In genomic region chr19:45166723-45167252, GRCh38 we compare ENCODE assay signal across 19 cellular contexts. TPM values are rescaled to one million over a fixed set of nuclear protein-coding genes. Genes with fewer than 3 reads are reported as not detected.
DNase-seq lines count a peak whose midpoint lies in the region; ATAC-seq and TF ChIP-seq lines count a peak whose summit lies in the region.
"Had no signal": no experiment of that assay in that cellular context is flagged by ENCODE, and none has a peak within 500 bp of the region (broad histone marks: within the 10 kb centered on the region; RNA-seq: fewer than 3 reads in every experiment).

No MANE protein-coding gene starts in this region.

- no peaks in the 10 kb centered on the region for H3K27me3 ChIP-seq in neutrophil
- no peaks in the 10 kb centered on the region for H3K27me3 ChIP-seq in prostate gland (replicated peaks; ENCODE audit: insufficient read depth)

- H3K9me3 ChIP-seq in neutrophil (no peaks in the 10 kb centered on the region), prostate gland (no peaks in the 10 kb centered on the region)
- H3K9me3 ChIP-seq: HAP-1 had no signal

- ATAC-seq in activated T-cell treated with anti-CD3 and anti-CD28 coated beads, Interleukin-2, amount 50 U/mL, for 4 hours: no peak
- ATAC-seq in sciatic nerve: no peak
- ATAC-seq: stimulated activated naive CD8-positive, alpha-beta T cell treated with anti-CD3 and anti-CD28 coated beads, Interleukin-15, amount 100 ng/mL, for 72 hours; T-helper 17 cell had no signal

- H3K36me3 ChIP-seq in neutrophil: no peaks in the 10 kb centered on the region
- no peaks in the 10 kb centered on the region for H3K36me3 ChIP-seq in prostate gland
- H3K36me3 ChIP-seq: HAP-1 had no signal

- no peak for DNase-seq in activated T-cell treated with anti-CD3 and anti-CD28 coated beads, Interleukin-2, amount 50 U/mL, for 24 hours
- DNase-seq in activated T-cell treated with anti-CD3 and anti-CD28 coated beads, Interleukin-2, amount 50 U/mL, for 4 hours: no peak
- DNase-seq in NCI-H187 (lab: John Stamatoyannopoulos, UW): peak; percentile 31 to 58
- DNase-seq in dermis blood vessel endothelial cell: peak; percentile 30
- no peak for DNase-seq in activated CD4-positive, alpha-beta T cell treated with anti-CD3 and anti-CD28 coated beads, Interleukin-2, amount 50 U/mL, for 1 hour
- DNase-seq in sciatic nerve (ENCODE audit: low spot score): no peak
- no peak for DNase-seq in prostate gland (ENCODE audit: low spot score)
- DNase-seq: activated CD4-positive, alpha-beta T cell treated with anti-CD3 and anti-CD28 coated beads, Interleukin-2, amount 10 ng/mL, durations not matched to agents 24 days and 14 days; activated effector memory CD4-positive, alpha-beta T cell treated with Interleukin-2 at 50 U/mL for 16 hours; NCI-H1436; NCI-H526; nucleus accumbens; stimulated activated naive CD8-positive, alpha-beta T cell treated with anti-CD3 and anti-CD28 coated beads, Interleukin-15, amount 100 ng/mL, for 72 hours; T-helper 17 cell had no signal

- no peaks in the 10 kb centered on the region for H3K9me3 Mint-ChIP-seq in activated T-cell treated with anti-CD3 and anti-CD28 coated beads, Interleukin-2, amount 50 U/mL, for 24 hours
- no peaks in the 10 kb centered on the region for H3K9me3 Mint-ChIP-seq in activated T-cell treated with anti-CD3 and anti-CD28 coated beads, Interleukin-2, amount 50 U/mL, for 4 hours
- H3K9me3 Mint-ChIP-seq: activated CD4-positive, alpha-beta T cell treated with anti-CD3 and anti-CD28 coated beads, Interleukin-2, amount 10 ng/mL, durations not matched to agents 24 days and 14 days; stimulated activated naive CD8-positive, alpha-beta T cell treated with anti-CD3 and anti-CD28 coated beads, Interleukin-15, amount 100 ng/mL, for 72 hours had no signal

- no peak for TF ChIP-seq POLR2A in prostate gland (IDR thresholded peaks at IDR 0.05)

- no peak for TF ChIP-seq CTCF in neutrophil (IDR thresholded peaks at IDR 0.05)
- TF ChIP-seq CTCF in prostate gland (IDR thresholded peaks at IDR 0.05): no peak

- H3K4me1 Mint-ChIP-seq in activated T-cell treated with anti-CD3 and anti-CD28 coated beads, Interleukin-2, amount 50 U/mL, for 24 hours (ENCODE audit: low read depth): peaks cover 34% of the 10 kb centered on the region
- H3K4me1 Mint-ChIP-seq in activated T-cell treated with anti-CD3 and anti-CD28 coated beads, Interleukin-2, amount 50 U/mL, for 4 hours (ENCODE audit: low read depth): peaks cover 43% of the 10 kb centered on the region

- intact Hi-C loops in sciatic nerve (cut with DNase I): no loop called here
- intact Hi-C loops in prostate gland (cut with DNase I): no loop called here

- peak overlapping the region; percentile 2 for H3K27ac Mint-ChIP-seq in activated T-cell treated with anti-CD3 and anti-CD28 coated beads, Interleukin-2, amount 50 U/mL, for 24 hours
- H3K27ac Mint-ChIP-seq: activated CD4-positive, alpha-beta T cell treated with anti-CD3 and anti-CD28 coated beads, Interleukin-2, amount 10 ng/mL, durations not matched to agents 24 days and 14 days had no signal

- peaks cover 65 to 69% of the 10 kb centered on the region in 2 experiments for H3K4me1 ChIP-seq in neutrophil (ENCODE audit: control insufficient read depth in 1 of 2, insufficient read depth in 1 of 2, low read depth in 1 of 2, low read length in 1 of 2)
- peaks cover 17% of the 10 kb centered on the region for H3K4me1 ChIP-seq in prostate gland (replicated peaks)

- H3K27ac ChIP-seq in neutrophil (peak overlapping the region; percentile 45), prostate gland (no peak overlapping the region)
- H3K27ac ChIP-seq: KMS-11 had no signal

- H3K4me3 ChIP-seq in neutrophil (ENCODE audit: low read depth in 1 of 2, low read length in 1 of 2): no peak overlapping the region
- no peak overlapping the region for H3K4me3 ChIP-seq in prostate gland
- H3K4me3 ChIP-seq: HAP-1, lung, smooth muscle cell had no signal

- WGBS in prostate gland: 66% methylated on average over 14 of the region's 14 CpGs

- no peaks in the 10 kb centered on the region for H3K27me3 Mint-ChIP-seq in activated T-cell treated with anti-CD3 and anti-CD28 coated beads, Interleukin-2, amount 50 U/mL, for 24 hours
- no peaks in the 10 kb centered on the region for H3K27me3 Mint-ChIP-seq in activated T-cell treated with anti-CD3 and anti-CD28 coated beads, Interleukin-2, amount 50 U/mL, for 4 hours (ENCODE audit: low read depth)
- H3K27me3 Mint-ChIP-seq: activated CD4-positive, alpha-beta T cell treated with anti-CD3 and anti-CD28 coated beads, Interleukin-2, amount 10 ng/mL, durations not matched to agents 24 days and 14 days; stimulated activated naive CD8-positive, alpha-beta T cell treated with anti-CD3 and anti-CD28 coated beads, Interleukin-15, amount 100 ng/mL, for 72 hours; T-helper 17 cell had no signal

- no peak overlapping the region for H3K4me3 Mint-ChIP-seq in activated T-cell treated with anti-CD3 and anti-CD28 coated beads, Interleukin-2, amount 50 U/mL, for 24 hours
- H3K4me3 Mint-ChIP-seq in activated T-cell treated with anti-CD3 and anti-CD28 coated beads, Interleukin-2, amount 50 U/mL, for 4 hours: no peak overlapping the region
- H3K4me3 Mint-ChIP-seq: activated CD4-positive, alpha-beta T cell treated with anti-CD3 and anti-CD28 coated beads, Interleukin-2, amount 10 ng/mL, durations not matched to agents 24 days and 14 days; stimulated activated naive CD8-positive, alpha-beta T cell treated with anti-CD3 and anti-CD28 coated beads, Interleukin-15, amount 100 ng/mL, for 72 hours had no signal

- no peaks in the 10 kb centered on the region for H3K36me3 Mint-ChIP-seq in activated T-cell treated with anti-CD3 and anti-CD28 coated beads, Interleukin-2, amount 50 U/mL, for 24 hours (ENCODE audit: low read depth)
- H3K36me3 Mint-ChIP-seq in activated T-cell treated with anti-CD3 and anti-CD28 coated beads, Interleukin-2, amount 50 U/mL, for 4 hours (ENCODE audit: insufficient read depth): no peaks in the 10 kb centered on the region

RNA-seq across cellular contexts. Expression of gene NKPD1, which starts 6.0 kb away (rescaled TPM):
- total RNA-seq in activated T-cell treated with anti-CD3 and anti-CD28 coated beads, Interleukin-2, amount 50 U/mL, for 4 hours: under 1 TPM; 0.30 to 0.45 (median 0.33) TPM
- 0.34 and 0.37 TPM in 2 replicates for total RNA-seq in dermis blood vessel endothelial cell
- total RNA-seq in sciatic nerve: not detected
- 1 to 10 TPM; 3.6 to 4.1 TPM for total RNA-seq in prostate gland

RNA-seq across cellular contexts. Expression of gene TRAPPC6A, which starts 11.2 kb away (rescaled TPM):
- 10 to 100 TPM in 1 of 3 donors, 1 to 10 TPM in 2; 8.5 to 11.5 (median 9.1) TPM for total RNA-seq in activated T-cell treated with anti-CD3 and anti-CD28 coated beads, Interleukin-2, amount 50 U/mL, for 4 hours
- 8.8 and 36.8 TPM in 2 replicates for total RNA-seq in dermis blood vessel endothelial cell
- 20.8 TPM for total RNA-seq in sciatic nerve
- 10 to 100 TPM; 57.0 to 80.4 TPM for total RNA-seq in prostate gland

RNA-seq across cellular contexts. Expression of gene BLOC1S3, which starts 11.8 kb away (rescaled TPM):
- 10 to 100 TPM; 12.3 to 15.5 (median 14.5) TPM for total RNA-seq in activated T-cell treated with anti-CD3 and anti-CD28 coated beads, Interleukin-2, amount 50 U/mL, for 4 hours
- total RNA-seq in dermis blood vessel endothelial cell (8.3 and 10.0 TPM in 2 replicates), sciatic nerve (13.0 TPM), prostate gland (10 to 100 TPM; 21.4 to 30.4 TPM)

Comparison
In these comparisons a context has a peak if more than half of its experiments do, and no peak if none do; other contexts are left out.
1. DNase-seq: peak in NCI-H187 (2 of 2) and dermis blood vessel endothelial cell (single experiment); none in activated T-cell treated with anti-CD3 and anti-CD28 coated beads, Interleukin-2, amount 50 U/mL, for 24 hours (single experiment), activated T-cell treated with anti-CD3 and anti-CD28 coated beads, Interleukin-2, amount 50 U/mL, for 4 hours (single experiment), activated CD4-positive, alpha-beta T cell treated with anti-CD3 and anti-CD28 coated beads, Interleukin-2, amount 50 U/mL, for 1 hour (single experiment), sciatic nerve (single experiment) and prostate gland (single experiment).